1 cellular context compared by ENCODE assay signal in the genomic region with DNA sequence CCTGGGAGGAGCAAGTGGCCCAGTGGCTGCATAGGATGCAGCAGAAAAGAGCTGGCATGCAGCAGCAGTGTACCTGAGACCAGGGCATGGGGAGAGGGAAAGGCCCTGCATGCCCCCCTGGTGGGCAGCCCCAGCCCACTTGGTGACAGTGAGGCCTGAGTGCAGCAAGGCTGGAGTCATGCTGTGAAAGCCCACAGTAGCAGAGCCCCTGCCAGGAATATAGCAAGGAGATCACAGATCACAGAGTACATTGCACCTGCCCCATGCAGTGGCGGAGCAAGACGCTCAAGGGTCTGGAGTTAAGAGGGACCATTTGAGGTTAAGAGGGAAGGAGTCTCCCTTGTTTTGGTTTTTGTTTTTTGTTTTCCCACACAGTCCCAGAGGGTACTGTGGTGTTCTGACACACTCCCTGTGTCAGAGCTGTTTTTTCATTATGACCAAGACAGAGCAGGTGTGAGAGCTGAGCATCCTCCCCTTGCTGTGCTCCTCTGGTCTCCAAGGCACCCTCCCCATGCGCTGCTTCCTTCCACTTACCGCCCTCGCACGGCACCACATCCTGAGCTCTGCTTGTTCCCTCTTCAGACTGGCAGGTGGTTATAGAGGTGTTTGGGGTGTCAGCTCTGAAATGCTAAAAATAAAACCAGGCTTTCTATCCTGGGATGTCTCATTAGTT.
TF ChIP-seq lines count a peak whose summit lies in the region.

No MANE protein-coding gene starts in this region.

TF ChIP-seq in GM12878, 131 proteins besides CTCF, POLR2A, EP300 and RAD21 (continued from another document):
- TF ChIP-seq HDAC6 (IDR thresholded peaks at IDR 0.05; ENCODE audit: unreplicated experiment): no peak
- TF ChIP-seq, protein P1, sequence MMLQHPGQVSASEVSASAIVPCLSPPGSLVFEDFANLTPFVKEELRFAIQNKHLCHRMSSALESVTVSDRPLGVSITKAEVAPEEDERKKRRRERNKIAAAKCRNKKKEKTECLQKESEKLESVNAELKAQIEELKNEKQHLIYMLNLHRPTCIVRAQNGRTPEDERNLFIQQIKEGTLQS (IDR thresholded peaks at IDR 0.05; ENCODE audit: borderline replicate concordance, extremely low read depth, low read depth, low read length): no peak
